Comparison of ENCODE assay signal across 13 cellular contexts in the genomic region with DNA sequence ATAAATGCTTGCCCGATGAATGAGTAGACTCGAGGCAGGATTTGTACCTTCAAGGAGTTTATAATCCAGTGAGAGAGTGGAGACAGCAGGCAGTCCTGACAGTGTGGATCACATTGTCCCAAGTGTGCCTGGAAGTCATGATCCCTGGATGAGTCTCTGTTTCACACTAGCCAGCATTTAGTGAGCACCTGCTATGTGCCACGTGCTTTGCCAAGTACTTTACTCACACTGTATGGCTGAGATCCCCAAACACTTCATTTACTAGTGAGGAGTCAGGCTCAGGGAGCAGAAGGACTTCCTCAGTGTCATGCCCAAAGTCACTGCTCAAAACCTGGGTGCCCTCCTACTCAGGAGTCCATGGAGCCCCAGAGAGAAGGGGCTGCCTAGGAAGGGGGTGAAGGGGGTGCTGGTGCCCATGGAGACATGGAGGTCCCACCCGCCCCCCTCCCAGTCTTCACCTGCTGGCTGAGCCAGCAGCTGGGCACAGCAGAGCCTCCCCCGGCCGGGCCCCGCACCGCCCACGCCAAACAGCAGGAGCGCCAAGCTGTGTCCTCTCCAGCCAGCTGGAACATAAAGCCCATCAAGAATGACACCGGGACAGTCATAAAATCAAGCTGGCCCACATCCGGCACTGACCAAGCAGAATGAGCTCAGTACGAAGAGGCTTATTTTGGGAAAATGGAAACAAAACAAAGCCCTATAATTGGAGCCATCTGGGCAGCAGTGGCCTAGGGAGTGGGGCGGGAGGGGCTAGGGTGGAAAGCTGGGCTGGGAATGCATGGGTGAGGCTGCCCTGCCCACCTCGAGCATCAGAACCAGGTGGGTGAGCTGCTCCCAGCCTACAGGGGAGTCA. TPM values are rescaled to one million over a fixed set of nuclear protein-coding genes. Genes with fewer than 3 reads are reported as not detected.
DNase-seq lines count a peak whose midpoint lies in the region; ATAC-seq lines count a peak whose summit lies in the region.
"Had no signal": no experiment of that assay in that cellular context is flagged by ENCODE, and none has a peak within 500 bp of the region (broad histone marks: within the 10 kb centered on the region; RNA-seq: fewer than 3 reads in every experiment).

No MANE protein-coding gene starts in this region.

- no peaks in the 10 kb centered on the region for H3K4me1 Mint-ChIP-seq in natural killer cell treated with Interleukin-12 subunit alpha and Interleukin-12 subunit beta and Interleukin-15 and Interleukin-18, amount 100 ng/mL, for 72 hours (ENCODE audit: low read depth in 2 of 2)

- H3K27me3 Mint-ChIP-seq in natural killer cell treated with Interleukin-12 subunit alpha and Interleukin-12 subunit beta and Interleukin-15 and Interleukin-18, amount 100 ng/mL, for 72 hours = peaks cover 0 to 14% of the 10 kb centered on the region in 2 donors

- H3K36me3 Mint-ChIP-seq in natural killer cell treated with Interleukin-12 subunit alpha and Interleukin-12 subunit beta and Interleukin-15 and Interleukin-18, amount 100 ng/mL, for 72 hours = no peaks in the 10 kb centered on the region

- intact Hi-C loops in left ventricle myocardium superior (cut with micrococcal nuclease) = no loop called here

- no peaks in the 10 kb centered on the region for H3K9me3 Mint-ChIP-seq in natural killer cell treated with Interleukin-12 subunit alpha and Interleukin-12 subunit beta and Interleukin-15 and Interleukin-18, amount 100 ng/mL, for 72 hours

- no peak overlapping the region for H3K27ac Mint-ChIP-seq in natural killer cell treated with Interleukin-12 subunit alpha and Interleukin-12 subunit beta and Interleukin-15 and Interleukin-18, amount 100 ng/mL, for 72 hours

- peak; percentile 62 for DNase-seq in GM03348 (ENCODE audit: low spot score)
- DNase-seq in NCI-H748 (lab: John Stamatoyannopoulos, UW; ENCODE audit: unreplicated experiment) = peak; percentile 76
- no peak for DNase-seq in left ventricle myocardium superior
- peak; percentile 33 for DNase-seq in stromal cell of bone marrow (ENCODE audit: low read depth)
- DNase-seq in middle frontal gyrus (ENCODE audit: extremely low spot score, low spot score) = no peak
- DNase-seq in stimulated activated CD4-positive, alpha-beta T cell treated with anti-CD3 and anti-CD28 coated beads, Interleukin-15, amount 100 ng/mL, for 24 hours = no peak
- DNase-seq in natural killer cell treated with Interleukin-12 subunit alpha and Interleukin-12 subunit beta and Interleukin-15 and Interleukin-18, amount 100 ng/mL, for 72 hours (ENCODE audit: low spot score) = no peak
- DNase-seq: activated CD8-positive, alpha-beta memory T cell treated with anti-CD3 and anti-CD28 coated beads, Interleukin-2, amount 50 U/mL, for 4 hours; MM.1S; NCI-H446 treated with DMSO at 0.1 percent for 48 hours; right lobe of liver; WERI-Rb-1 had no signal

- ATAC-seq in left ventricle myocardium superior = peak; percentile 35
- ATAC-seq in HG03378 (IDR thresholded peaks at IDR 0.05; ENCODE audit: unreplicated experiment) = no peak
- no peak for ATAC-seq in natural killer cell treated with Interleukin-12 subunit alpha and Interleukin-12 subunit beta and Interleukin-15 and Interleukin-18, amount 100 ng/mL, for 72 hours

- H3K4me3 Mint-ChIP-seq in natural killer cell treated with Interleukin-12 subunit alpha and Interleukin-12 subunit beta and Interleukin-15 and Interleukin-18, amount 100 ng/mL, for 72 hours = no peak overlapping the region

RNA-seq across cellular contexts. Expression of a gene that starts 10.6 kb away (rescaled TPM):
- 0.07 TPM for total RNA-seq in left ventricle myocardium superior
- total RNA-seq in natural killer cell treated with Interleukin-12 subunit alpha and Interleukin-12 subunit beta and Interleukin-15 and Interleukin-18, amount 100 ng/mL, for 72 hours = not detected

Comparison
In these comparisons a context has a peak if more than half of its experiments do, and no peak if none do; other contexts are left out.
1. DNase-seq: peak in GM03348 (single experiment), NCI-H748 (single experiment) and stromal cell of bone marrow (single experiment); none in left ventricle myocardium superior (single experiment), middle frontal gyrus (single experiment), stimulated activated CD4-positive, alpha-beta T cell treated with anti-CD3 and anti-CD28 coated beads, Interleukin-15, amount 100 ng/mL, for 24 hours (single experiment) and natural killer cell treated with Interleukin-12 subunit alpha and Interleukin-12 subunit beta and Interleukin-15 and Interleukin-18, amount 100 ng/mL, for 72 hours (single experiment).